ENCODE assay signal across 1 cellular context in genomic region chr17:66040402-66040801, GRCh38.
TF ChIP-seq lines count a peak whose summit lies in the region.

No MANE protein-coding gene starts in this region.

TF ChIP-seq in GM23338, 12 proteins besides CTCF, POLR2A, EP300 and RAD21 (continued from another document):
- TF ChIP-seq REST (IDR thresholded peaks at IDR 0.05; ENCODE audit: unreplicated experiment): no peak
